In the genomic region with DNA sequence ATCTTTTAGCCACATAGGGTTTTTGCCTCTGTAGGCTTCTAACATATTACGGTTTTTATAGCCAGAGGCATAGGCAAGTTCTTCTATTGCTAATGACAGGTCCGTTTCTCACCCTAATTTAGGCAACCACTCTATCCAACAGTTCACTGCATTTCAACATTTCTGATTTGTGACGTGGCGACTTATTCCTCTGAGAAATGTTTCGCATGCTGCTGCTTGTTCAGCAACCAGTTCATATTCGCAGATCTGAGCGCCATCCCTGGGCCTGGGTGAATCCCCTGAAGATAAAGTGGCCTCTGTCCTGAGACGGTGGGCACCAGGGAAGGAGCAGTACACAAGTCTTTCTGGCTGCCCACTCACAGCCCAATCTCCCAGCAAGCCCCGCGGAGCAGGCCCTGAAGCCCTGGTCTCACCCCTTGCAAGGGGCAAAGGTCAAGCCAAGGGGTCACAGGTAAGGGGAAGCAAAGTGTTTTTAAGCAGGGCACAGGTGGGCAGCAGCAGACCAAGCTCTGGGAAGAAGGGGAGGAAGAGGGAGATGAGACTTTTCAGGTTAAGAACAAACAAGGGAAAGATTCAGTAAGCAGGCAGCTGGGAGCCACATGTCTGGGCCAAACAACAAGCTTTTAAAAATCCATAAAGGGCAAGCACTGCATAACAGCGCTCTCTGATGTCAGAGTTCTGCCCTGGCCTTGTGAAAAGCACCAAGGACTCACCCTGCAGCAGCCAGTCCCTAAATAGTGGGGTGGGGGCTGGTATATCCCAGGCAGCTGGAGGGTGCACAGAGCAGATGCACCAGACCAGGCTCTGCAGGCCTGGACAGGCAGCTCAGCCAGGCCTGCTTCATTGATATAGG, we compare ENCODE assay signal across 1 cellular context.
A peak's percentile ranks its signal among the peaks of the same experiment; 100 is the strongest.
TF ChIP-seq lines count a peak whose summit lies in the region.

No MANE protein-coding gene starts in this region.

TF ChIP-seq in HepG2, 621 proteins besides CTCF, POLR2A, EP300 and RAD21 (continued from another document and continues in another):
- TF ChIP-seq LBX2 (CRISPR knock-in tag; IDR thresholded peaks at IDR 0.05; ENCODE audit: borderline replicate concordance) (no peak), ZNF207 (IDR thresholded peaks at IDR 0.05; ENCODE audit: borderline replicate concordance) (no peak), ZNF282 (IDR thresholded peaks at IDR 0.05; ENCODE audit: partially characterized antibody) (no peak), ZNF33A (CRISPR knock-in tag; IDR thresholded peaks at IDR 0.05; ENCODE audit: borderline replicate concordance) (no peak), ARID2 (CRISPR knock-in tag; IDR thresholded peaks at IDR 0.05; ENCODE audit: borderline replicate concordance) (no peak), KAT8 (CRISPR knock-in tag; IDR thresholded peaks at IDR 0.05) (no peak), ZBTB21 (CRISPR knock-in tag; IDR thresholded peaks at IDR 0.05) (no peak), ZNF234 (CRISPR knock-in tag; conservative IDR thresholded peaks at IDR 0.05) (no peak), KAT2B (IDR thresholded peaks at IDR 0.05; ENCODE audit: borderline replicate concordance, low read depth, low read length) (no peak), TFE3 (CRISPR knock-in tag; IDR thresholded peaks at IDR 0.05) (no peak), RBM22 (optimal IDR thresholded peaks at IDR 0.05; ENCODE audit: low read length) (no peak), ZFP36L1 (CRISPR knock-in tag; IDR thresholded peaks at IDR 0.05) (no peak), HIVEP1 (CRISPR knock-in tag; IDR thresholded peaks at IDR 0.05) (no peak), ZFP62 (CRISPR knock-in tag; IDR thresholded peaks at IDR 0.05) (no peak), PCBP2 (optimal IDR thresholded peaks at IDR 0.05; ENCODE audit: low read depth, low read length, poor library complexity, severe bottlenecking) (no peak), ZNF746 (CRISPR knock-in tag; IDR thresholded peaks at IDR 0.05) (no peak), SALL2 (CRISPR knock-in tag; IDR thresholded peaks at IDR 0.05) (no peak), NCOA2 (CRISPR knock-in tag; IDR thresholded peaks at IDR 0.05) (no peak), ZNF781 (CRISPR knock-in tag; IDR thresholded peaks at IDR 0.05; ENCODE audit: borderline replicate concordance, not compliant biosample characterization) (no peak), HIC2 (CRISPR knock-in tag; IDR thresholded peaks at IDR 0.05; ENCODE audit: low read depth) (0 out of 2 replicates have a peak, but pooled peaks have one; percentile 16), PLRG1 (conservative IDR thresholded peaks at IDR 0.05) (no peak), GRHL1 (CRISPR knock-in tag; conservative IDR thresholded peaks at IDR 0.05) (no peak), IRF9 (CRISPR knock-in tag; IDR thresholded peaks at IDR 0.05; ENCODE audit: borderline replicate concordance) (no peak), CAMTA2 (CRISPR knock-in tag; IDR thresholded peaks at IDR 0.05; ENCODE audit: borderline replicate concordance) (no peak), TSC22D2 (CRISPR knock-in tag; IDR thresholded peaks at IDR 0.05; ENCODE audit: borderline replicate concordance) (no peak), POLR2G (IDR thresholded peaks at IDR 0.05; ENCODE audit: low read depth, low read length) (no peak), MAZ (IDR thresholded peaks at IDR 0.05; ENCODE audit: borderline replicate concordance, low read depth, low read length) (no peak), MAZ (CRISPR knock-in tag; IDR thresholded peaks at IDR 0.05; ENCODE audit: low read depth) (no peak)
- TF ChIP-seq, protein P1, sequence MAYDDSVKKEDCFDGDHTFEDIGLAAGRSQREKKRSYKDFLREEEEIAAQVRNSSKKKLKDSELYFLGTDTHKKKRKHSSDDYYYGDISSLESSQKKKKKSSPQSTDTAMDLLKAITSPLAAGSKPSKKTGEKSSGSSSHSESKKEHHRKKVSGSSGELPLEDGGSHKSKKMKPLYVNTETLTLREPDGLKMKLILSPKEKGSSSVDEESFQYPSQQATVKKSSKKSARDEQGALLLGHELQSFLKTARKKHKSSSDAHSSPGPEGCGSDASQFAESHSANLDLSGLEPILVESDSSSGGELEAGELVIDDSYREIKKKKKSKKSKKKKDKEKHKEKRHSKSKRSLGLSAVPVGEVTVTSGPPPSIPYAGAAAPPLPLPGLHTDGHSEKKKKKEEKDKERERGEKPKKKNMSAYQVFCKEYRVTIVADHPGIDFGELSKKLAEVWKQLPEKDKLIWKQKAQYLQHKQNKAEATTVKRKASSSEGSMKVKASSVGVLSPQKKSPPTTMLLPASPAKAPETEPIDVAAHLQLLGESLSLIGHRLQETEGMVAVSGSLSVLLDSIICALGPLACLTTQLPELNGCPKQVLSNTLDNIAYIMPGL (CRISPR knock-in tag; IDR thresholded peaks at IDR 0.05; ENCODE audit: borderline replicate concordance in 1 of 2, low read depth in 1 of 2) = no peak
- TF ChIP-seq, protein P2, sequence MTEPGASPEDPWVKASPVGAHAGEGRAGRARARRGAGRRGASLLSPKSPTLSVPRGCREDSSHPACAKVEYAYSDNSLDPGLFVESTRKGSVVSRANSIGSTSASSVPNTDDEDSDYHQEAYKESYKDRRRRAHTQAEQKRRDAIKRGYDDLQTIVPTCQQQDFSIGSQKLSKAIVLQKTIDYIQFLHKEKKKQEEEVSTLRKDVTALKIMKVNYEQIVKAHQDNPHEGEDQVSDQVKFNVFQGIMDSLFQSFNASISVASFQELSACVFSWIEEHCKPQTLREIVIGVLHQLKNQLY (CRISPR knock-in tag; IDR thresholded peaks at IDR 0.05) = no peak
- TF ChIP-seq, protein P3, sequence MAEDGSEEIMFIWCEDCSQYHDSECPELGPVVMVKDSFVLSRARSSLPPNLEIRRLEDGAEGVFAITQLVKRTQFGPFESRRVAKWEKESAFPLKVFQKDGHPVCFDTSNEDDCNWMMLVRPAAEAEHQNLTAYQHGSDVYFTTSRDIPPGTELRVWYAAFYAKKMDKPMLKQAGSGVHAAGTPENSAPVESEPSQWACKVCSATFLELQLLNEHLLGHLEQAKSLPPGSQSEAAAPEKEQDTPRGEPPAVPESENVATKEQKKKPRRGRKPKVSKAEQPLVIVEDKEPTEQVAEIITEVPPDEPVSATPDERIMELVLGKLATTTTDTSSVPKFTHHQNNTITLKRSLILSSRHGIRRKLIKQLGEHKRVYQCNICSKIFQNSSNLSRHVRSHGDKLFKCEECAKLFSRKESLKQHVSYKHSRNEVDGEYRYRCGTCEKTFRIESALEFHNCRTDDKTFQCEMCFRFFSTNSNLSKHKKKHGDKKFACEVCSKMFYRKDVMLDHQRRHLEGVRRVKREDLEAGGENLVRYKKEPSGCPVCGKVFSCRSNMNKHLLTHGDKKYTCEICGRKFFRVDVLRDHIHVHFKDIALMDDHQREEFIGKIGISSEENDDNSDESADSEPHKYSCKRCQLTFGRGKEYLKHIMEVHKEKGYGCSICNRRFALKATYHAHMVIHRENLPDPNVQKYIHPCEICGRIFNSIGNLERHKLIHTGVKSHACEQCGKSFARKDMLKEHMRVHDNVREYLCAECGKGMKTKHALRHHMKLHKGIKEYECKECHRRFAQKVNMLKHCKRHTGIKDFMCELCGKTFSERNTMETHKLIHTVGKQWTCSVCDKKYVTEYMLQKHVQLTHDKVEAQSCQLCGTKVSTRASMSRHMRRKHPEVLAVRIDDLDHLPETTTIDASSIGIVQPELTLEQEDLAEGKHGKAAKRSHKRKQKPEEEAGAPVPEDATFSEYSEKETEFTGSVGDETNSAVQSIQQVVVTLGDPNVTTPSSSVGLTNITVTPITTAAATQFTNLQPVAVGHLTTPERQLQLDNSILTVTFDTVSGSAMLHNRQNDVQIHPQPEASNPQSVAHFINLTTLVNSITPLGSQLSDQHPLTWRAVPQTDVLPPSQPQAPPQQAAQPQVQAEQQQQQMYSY (CRISPR knock-in tag; IDR thresholded peaks at IDR 0.05) = no peak
- TF ChIP-seq, protein P4, sequence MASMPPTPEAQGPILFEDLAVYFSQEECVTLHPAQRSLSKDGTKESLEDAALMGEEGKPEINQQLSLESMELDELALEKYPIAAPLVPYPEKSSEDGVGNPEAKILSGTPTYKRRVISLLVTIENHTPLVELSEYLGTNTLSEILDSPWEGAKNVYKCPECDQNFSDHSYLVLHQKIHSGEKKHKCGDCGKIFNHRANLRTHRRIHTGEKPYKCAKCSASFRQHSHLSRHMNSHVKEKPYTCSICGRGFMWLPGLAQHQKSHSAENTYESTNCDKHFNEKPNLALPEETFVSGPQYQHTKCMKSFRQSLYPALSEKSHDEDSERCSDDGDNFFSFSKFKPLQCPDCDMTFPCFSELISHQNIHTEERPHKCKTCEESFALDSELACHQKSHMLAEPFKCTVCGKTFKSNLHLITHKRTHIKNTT (CRISPR knock-in tag; IDR thresholded peaks at IDR 0.05) = no peak
- TF ChIP-seq, protein P5, sequence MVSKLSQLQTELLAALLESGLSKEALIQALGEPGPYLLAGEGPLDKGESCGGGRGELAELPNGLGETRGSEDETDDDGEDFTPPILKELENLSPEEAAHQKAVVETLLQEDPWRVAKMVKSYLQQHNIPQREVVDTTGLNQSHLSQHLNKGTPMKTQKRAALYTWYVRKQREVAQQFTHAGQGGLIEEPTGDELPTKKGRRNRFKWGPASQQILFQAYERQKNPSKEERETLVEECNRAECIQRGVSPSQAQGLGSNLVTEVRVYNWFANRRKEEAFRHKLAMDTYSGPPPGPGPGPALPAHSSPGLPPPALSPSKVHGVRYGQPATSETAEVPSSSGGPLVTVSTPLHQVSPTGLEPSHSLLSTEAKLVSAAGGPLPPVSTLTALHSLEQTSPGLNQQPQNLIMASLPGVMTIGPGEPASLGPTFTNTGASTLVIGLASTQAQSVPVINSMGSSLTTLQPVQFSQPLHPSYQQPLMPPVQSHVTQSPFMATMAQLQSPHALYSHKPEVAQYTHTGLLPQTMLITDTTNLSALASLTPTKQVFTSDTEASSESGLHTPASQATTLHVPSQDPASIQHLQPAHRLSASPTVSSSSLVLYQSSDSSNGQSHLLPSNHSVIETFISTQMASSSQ (IDR thresholded peaks at IDR 0.05; ENCODE audit: low read depth) = no peak
- TF ChIP-seq, protein P5 (CRISPR knock-in tag; IDR thresholded peaks at IDR 0.05; ENCODE audit: borderline replicate concordance) = no peak
